Comparison of ENCODE assay signal across 8 cellular contexts in genomic region chr11:120660024-120660565, GRCh38.
DNase-seq lines count a peak whose midpoint lies in the region; ATAC-seq, FAIRE-seq and TF ChIP-seq lines count a peak whose summit lies in the region.

No MANE protein-coding gene starts in this region.

- TF ChIP-seq CTCF in PC-9 (conservative IDR thresholded peaks at IDR 0.05) (peak; percentile 61), cardiac fibroblast (IDR thresholded peaks at IDR 0.05; ENCODE audit: low read depth, low read length) (peak; percentile 26), neural crest cell (conservative IDR thresholded peaks at IDR 0.05) (peak; percentile 59)

- FAIRE-seq in GM12891 (lab: Jason Lieb, UNC): peak; percentile 43

- H3K9me3 Mint-ChIP-seq in neural crest cell: no peaks in the 10 kb centered on the region

- H3K27ac ChIP-seq in PC-9: no peak overlapping the region

- no peak for TF ChIP-seq POLR2A in GM12891 (IDR thresholded peaks at IDR 0.05; ENCODE audit: low read depth, low read length)

- no peak overlapping the region for H2AFZ ChIP-seq in PC-9

- ATAC-seq in GM18873 (IDR thresholded peaks at IDR 0.05; ENCODE audit: low FRiP score, unreplicated experiment) (no peak), HG03457 (IDR thresholded peaks at IDR 0.05; ENCODE audit: unreplicated experiment) (no peak)

- DNase-seq in A172 (ENCODE audit: low spot score): peak; percentile 9
- DNase-seq in GM12891 (ENCODE audit: insufficient read length, low spot score): peak; percentile 49
- DNase-seq in PC-9: no peak
- DNase-seq in cardiac fibroblast (ENCODE audit: low read depth in 2 of 2): peak; percentile 10 to 25
- peak; percentile 32 for DNase-seq in neural crest cell (ENCODE audit: low read depth, low spot score)
- DNase-seq in NCI-H2081 treated with DMSO at 0.1 percent for 48 hours (lab: John Stamatoyannopoulos, UW): no peak

- H3K27me3 ChIP-seq in PC-9 (ENCODE audit: insufficient read depth, low read depth): peaks cover 96% of the 10 kb centered on the region

- no peaks in the 10 kb centered on the region for H3K36me3 Mint-ChIP-seq in neural crest cell (ENCODE audit: low read depth)

- no peaks in the 10 kb centered on the region for H3K36me3 ChIP-seq in PC-9 (ENCODE audit: low read depth)

- intact Hi-C loops in PC-9 (cut with micrococcal nuclease; ENCODE audit: unreplicated experiment): no loop called here

- H3K79me2 ChIP-seq in PC-9 (ENCODE audit: low read depth): no peaks in the 10 kb centered on the region

- H4K20me1 ChIP-seq in PC-9 (ENCODE audit: insufficient read depth): no peaks in the 10 kb centered on the region

- H3K4me1 Mint-ChIP-seq in neural crest cell: no peaks in the 10 kb centered on the region

- BruUV-seq in PC-9 (replicated peaks; lab: Mats Ljungman, UMichigan): no TSS peak

- POLR2A ChIA-PET in PC-9 (lab: Charles Lee; ENCODE audit: unreplicated experiment): no interaction called here

- H3K27ac Mint-ChIP-seq in neural crest cell (ENCODE audit: unreplicated experiment): no peak overlapping the region

- H3K4me3 ChIP-seq in PC-9: no peak overlapping the region
- H3K4me3 ChIP-seq in cardiac fibroblast (replicated peaks in 1 of 2; ENCODE audit: low read depth in 2 of 2, low read length in 2 of 2): no peak overlapping the region

- H3K4me3 Mint-ChIP-seq in neural crest cell: no peak overlapping the region

- H3K4me1 ChIP-seq in PC-9 (replicated peaks; ENCODE audit: insufficient read depth): no peaks in the 10 kb centered on the region

- H3F3A ChIP-seq in PC-9 (ENCODE audit: insufficient read depth, low read depth): no peaks in the 10 kb centered on the region

- no peaks in the 10 kb centered on the region for H3K9me3 ChIP-seq in PC-9 (ENCODE audit: insufficient read depth, low read depth)

- H3K27me3 Mint-ChIP-seq in neural crest cell (ENCODE audit: low read depth): peaks cover 43% of the 10 kb centered on the region

- H3K4me2 ChIP-seq in PC-9: no peak overlapping the region

- no peaks in the 10 kb centered on the region for H3K9me2 ChIP-seq in PC-9 (ENCODE audit: insufficient read depth)

- CTCF ChIA-PET in PC-9 (lab: Charles Lee): no interaction called here

TF ChIP-seq in GM12891, 5 proteins besides CTCF, POLR2A, EP300 and RAD21:
- TF ChIP-seq POU2F2 (IDR thresholded peaks at IDR 0.05; ENCODE audit: low read depth, low read length) (no peak), PAX5 (IDR thresholded peaks at IDR 0.05; ENCODE audit: insufficient read depth, low read length, severe bottlenecking) (no peak), POLR2AphosphoS5 (IDR thresholded peaks at IDR 0.05; ENCODE audit: low read depth, low read length) (no peak), TAF1 (IDR thresholded peaks at IDR 0.05; ENCODE audit: low read depth, low read length) (no peak), SPI1 (IDR thresholded peaks at IDR 0.05; ENCODE audit: low read depth, low read length) (no peak)

Comparison
In these comparisons a context has a peak if more than half of its experiments do, and no peak if none do; other contexts are left out.
1. DNase-seq: peak in A172 (single experiment), GM12891 (single experiment), cardiac fibroblast (2 of 2) and neural crest cell (single experiment); none in PC-9 (0 of 2) and NCI-H2081 treated with DMSO at 0.1 percent for 48 hours (single experiment).
2. Peak in every context shown above with its lines, with median percentiles within 50 percentile points of each other: CTCF ChIP-seq.